18 cellular contexts compared by ENCODE assay signal in the genomic region with DNA sequence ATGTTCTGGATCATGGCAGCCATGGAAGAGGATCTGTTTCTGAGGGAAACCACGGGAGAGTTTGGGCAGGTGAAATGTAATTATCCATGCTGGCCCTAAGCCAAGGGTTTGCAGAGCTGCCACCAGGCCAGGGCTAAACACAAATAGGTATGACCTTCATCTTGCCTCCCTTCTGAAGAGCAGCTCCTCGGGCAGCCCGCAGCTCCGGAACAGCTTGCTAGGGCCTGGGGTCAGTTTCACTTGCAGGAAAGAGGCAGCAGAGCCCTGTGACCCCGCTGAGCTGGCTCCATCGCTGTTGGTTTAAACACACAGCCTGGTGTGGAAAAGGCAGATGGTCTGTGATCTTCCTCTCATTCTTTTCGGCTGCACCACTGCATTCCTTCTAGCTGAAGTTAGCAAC.
DNase-seq lines count a peak whose midpoint lies in the region; ATAC-seq lines count a peak whose summit lies in the region.
"Had no signal": no experiment of that assay in that cellular context is flagged by ENCODE, and none has a peak within 500 bp of the region (broad histone marks: within the 10 kb centered on the region; RNA-seq: fewer than 3 reads in every experiment).

No MANE protein-coding gene starts in this region.

- DNase-seq in NCI-H2171 treated with DMSO at 0.1 percent for 48 hours (lab: John Stamatoyannopoulos, UW) (peak; percentile 18), NCI-H2171 (lab: John Stamatoyannopoulos, UW) (no peak), NCI-H146 treated with DMSO at 0.1 percent for 48 hours (lab: John Stamatoyannopoulos, UW; ENCODE audit: unreplicated experiment) (peak; percentile 63), SK-N-DZ (ENCODE audit: low spot score) (peak; percentile 26), myocyte (ENCODE audit: low read depth) (peak; percentile 13), NCI-H526 (lab: John Stamatoyannopoulos, UW) (no peak), NCI-H1930 (lab: John Stamatoyannopoulos, UW) (no peak)
- DNase-seq: activated CD4-positive, alpha-beta memory T cell treated with anti-CD3 and anti-CD28 coated beads for 36 hours; activated naive CD8-positive, alpha-beta T cell treated with anti-CD3 and anti-CD28 coated beads for 36 hours; activated T-cell treated with anti-CD3 and anti-CD28 coated beads, Interleukin-2, amount 50 U/mL, for 48 hours; effector CD8-positive, alpha-beta T cell; EL; GM23248; hippocampal formation; midbrain; PC-9; retina had no signal

- ATAC-seq in HG02870 (IDR thresholded peaks at IDR 0.05; ENCODE audit: unreplicated experiment) = no peak

Comparison
In these comparisons a context has a peak if more than half of its experiments do, and no peak if none do; other contexts are left out.
1. DNase-seq: peak in NCI-H2171 treated with DMSO at 0.1 percent for 48 hours (single experiment), NCI-H146 treated with DMSO at 0.1 percent for 48 hours (single experiment), SK-N-DZ (single experiment) and myocyte (single experiment); none in NCI-H2171 (single experiment), NCI-H526 (0 of 2) and NCI-H1930 (0 of 2).